8 cellular contexts compared by ENCODE assay signal in genomic region chr2:54597153-54597827, GRCh38.
A peak's percentile ranks its signal among the peaks of the same experiment; 100 is the strongest.
DNase-seq lines count a peak whose midpoint lies in the region; ATAC-seq and TF ChIP-seq lines count a peak whose summit lies in the region.

No MANE protein-coding gene starts in this region.

- H3K9me3 ChIP-seq in CD4-positive, CD25-positive, alpha-beta regulatory T cell (ENCODE audit: control insufficient read depth in 2 of 2, low read length in 2 of 2) = no peaks in the 10 kb centered on the region
- H3K9me3 ChIP-seq in mesenchymal stem cell (ENCODE audit: control insufficient read depth, low read length) (no peaks in the 10 kb centered on the region), endodermal cell (ENCODE audit: control insufficient read depth, low read length) (no peaks in the 10 kb centered on the region), BE2C (no peaks in the 10 kb centered on the region)

- H3K27me3 ChIP-seq in CD4-positive, CD25-positive, alpha-beta regulatory T cell (ENCODE audit: control insufficient read depth, insufficient read depth, low read length) = no peaks in the 10 kb centered on the region
- H3K27me3 ChIP-seq in mesenchymal stem cell (ENCODE audit: control insufficient read depth in 1 of 2, insufficient read depth in 1 of 2, low read length in 2 of 2) (no peaks in the 10 kb centered on the region), endodermal cell (ENCODE audit: control insufficient read depth, insufficient read depth, low read length, poor library complexity, severe bottlenecking) (no peaks in the 10 kb centered on the region), BE2C (no peaks in the 10 kb centered on the region)

- H3K9ac ChIP-seq in mesenchymal stem cell (ENCODE audit: low read length) (no peak overlapping the region), endodermal cell (ENCODE audit: extremely low read depth, low read length, poor library complexity, severe bottlenecking) (no peak overlapping the region)

- H2BK15ac ChIP-seq in mesenchymal stem cell (ENCODE audit: low read depth, poor library complexity, severe bottlenecking) = peak overlapping the region; percentile 44

- peak overlapping the region; percentile 39 to 89 (median 78) for H3K4me3 Mint-ChIP-seq in CD4-positive, CD25-positive, alpha-beta regulatory T cell
- peak overlapping the region; percentile 58 for H3K4me3 Mint-ChIP-seq in activated naive CD4-positive, alpha-beta T cell treated with anti-CD3 and anti-CD28 coated beads, Interleukin-2, amount 10 ng/mL, durations not matched to agents 7 days and 5 days
- H3K4me3 Mint-ChIP-seq in endodermal cell = no peak overlapping the region

- no peak overlapping the region for H2BK12ac ChIP-seq in mesenchymal stem cell (ENCODE audit: low read length in 2 of 2)

- no peak overlapping the region for H3K14ac ChIP-seq in mesenchymal stem cell (ENCODE audit: low read length in 2 of 2)

- H2BK5ac ChIP-seq in mesenchymal stem cell (ENCODE audit: low read depth, low read length, poor library complexity, severe bottlenecking) = no peak overlapping the region

- peak overlapping the region; percentile 59 for H2AK5ac ChIP-seq in mesenchymal stem cell (ENCODE audit: low read length, severe bottlenecking)

- H2AFZ ChIP-seq in mesenchymal stem cell (ENCODE audit: low read depth, low read length) = no peak overlapping the region

- peaks cover 75% of the 10 kb centered on the region for H3K4me1 ChIP-seq in CD4-positive, CD25-positive, alpha-beta regulatory T cell (ENCODE audit: control insufficient read depth, insufficient read depth, low read length, poor library complexity, severe bottlenecking)
- H3K4me1 ChIP-seq in mesenchymal stem cell (ENCODE audit: control insufficient read depth, insufficient read depth, low read depth, low read length) (peaks cover 28% of the 10 kb centered on the region), endodermal cell (ENCODE audit: control insufficient read depth, insufficient read depth, low read length) (peaks cover 7% of the 10 kb centered on the region), BE2C (peaks cover 5% of the 10 kb centered on the region; the same call in 1 of the 2 replicates)

- peak overlapping the region; percentile 71 for H3K27ac ChIP-seq in CD4-positive, CD25-positive, alpha-beta regulatory T cell (ENCODE audit: insufficient read depth, low read length, poor library complexity, severe bottlenecking)
- H3K27ac ChIP-seq in mesenchymal stem cell (ENCODE audit: low read length, poor library complexity, severe bottlenecking) (no peak overlapping the region), endodermal cell (ENCODE audit: low read depth, low read length) (no peak overlapping the region)

- H4K91ac ChIP-seq in mesenchymal stem cell (ENCODE audit: low read length) = no peak overlapping the region

- H3K27me3 Mint-ChIP-seq in CD4-positive, CD25-positive, alpha-beta regulatory T cell = no peaks in the 10 kb centered on the region
- no peaks in the 10 kb centered on the region for H3K27me3 Mint-ChIP-seq in activated naive CD4-positive, alpha-beta T cell treated with anti-CD3 and anti-CD28 coated beads, Interleukin-2, amount 10 ng/mL, durations not matched to agents 7 days and 5 days
- no peaks in the 10 kb centered on the region for H3K27me3 Mint-ChIP-seq in endodermal cell (ENCODE audit: insufficient read depth)

- H3K4me1 Mint-ChIP-seq in CD4-positive, CD25-positive, alpha-beta regulatory T cell = peaks cover 55 to 98% (median 67%) of the 10 kb centered on the region in 4 donors
- H3K4me1 Mint-ChIP-seq in activated naive CD4-positive, alpha-beta T cell treated with anti-CD3 and anti-CD28 coated beads, Interleukin-2, amount 10 ng/mL, durations not matched to agents 7 days and 5 days = peaks cover 93% of the 10 kb centered on the region
- H3K4me1 Mint-ChIP-seq in endodermal cell = peaks cover 30% of the 10 kb centered on the region

- CTCF ChIA-PET in activated naive CD4-positive, alpha-beta T cell treated with anti-CD3 and anti-CD28 coated beads, Interleukin-2, amount 10 ng/mL, durations not matched to agents 7 days and 5 days (lab: Charles Lee) = interaction anchor here (0.7 to 3.3 kb wide), 6 partner anchors 15 to 260 kb away, joined by 3 to 12 read pairs (median 3); no protein-coding TSS in a partner anchor

- no peak overlapping the region for H3K18ac ChIP-seq in mesenchymal stem cell (ENCODE audit: low read depth in 1 of 2, low read length in 2 of 2)

- no peaks in the 10 kb centered on the region for H3K9me3 Mint-ChIP-seq in CD4-positive, CD25-positive, alpha-beta regulatory T cell
- H3K9me3 Mint-ChIP-seq in activated naive CD4-positive, alpha-beta T cell treated with anti-CD3 and anti-CD28 coated beads, Interleukin-2, amount 10 ng/mL, durations not matched to agents 7 days and 5 days = no peaks in the 10 kb centered on the region
- H3K9me3 Mint-ChIP-seq in endodermal cell = no peaks in the 10 kb centered on the region

- peaks cover 17% of the 10 kb centered on the region for H3K36me3 ChIP-seq in CD4-positive, CD25-positive, alpha-beta regulatory T cell (ENCODE audit: control insufficient read depth, insufficient read depth, low read length)
- peaks cover 31 to 38% of the 10 kb centered on the region in 2 experiments for H3K36me3 ChIP-seq in mesenchymal stem cell (ENCODE audit: control insufficient read depth in 1 of 2, insufficient read depth in 2 of 2, low read depth in 1 of 2, low read length in 2 of 2)
- peaks cover 53% of the 10 kb centered on the region for H3K36me3 ChIP-seq in endodermal cell (ENCODE audit: control insufficient read depth, insufficient read depth, low read length)
- H3K36me3 ChIP-seq in BE2C = peaks cover 8% of the 10 kb centered on the region

- TF ChIP-seq CTCF in endodermal cell (conservative IDR thresholded peaks at IDR 0.05) (no peak), BE2C (IDR thresholded peaks at IDR 0.05; ENCODE audit: low read depth, low read length) (no peak)

- no peak overlapping the region for H4K8ac ChIP-seq in mesenchymal stem cell (ENCODE audit: low read length)

- 100% methylated on average over 5 of the region's 5 CpGs for WGBS in mesenchymal stem cell
- 90 to 93% methylated on average over 1 to 5 of the region's 5 CpGs for WGBS in endodermal cell (ENCODE audit: insufficient coverage in 1 of 2, insufficient read length in 1 of 2), 2 experiments

- H3K4me2 ChIP-seq in mesenchymal stem cell (ENCODE audit: low read length, poor library complexity, severe bottlenecking) = no peak overlapping the region

- H3K4ac ChIP-seq in mesenchymal stem cell (ENCODE audit: low read depth in 1 of 2, low read length in 2 of 2) = no peak overlapping the region

- peak overlapping the region in 1 of 2 experiments; percentile 9 for H3K23ac ChIP-seq in mesenchymal stem cell (ENCODE audit: low read length in 2 of 2)

- H3K4me3 ChIP-seq in CD4-positive, CD25-positive, alpha-beta regulatory T cell (ENCODE audit: low read depth, low read length) = peak overlapping the region; percentile 70
- no peak overlapping the region for H3K4me3 ChIP-seq in mesenchymal stem cell (ENCODE audit: insufficient read depth in 1 of 2, low read depth in 1 of 2, low read length in 2 of 2)
- H3K4me3 ChIP-seq in endodermal cell (ENCODE audit: low read length) = no peak overlapping the region
- no peak overlapping the region for H3K4me3 ChIP-seq in BE2C (ENCODE audit: low read depth, low read length)

- peaks cover 41% of the 10 kb centered on the region for H3K36me3 Mint-ChIP-seq in CD4-positive, CD25-positive, alpha-beta regulatory T cell
- peaks cover 74% of the 10 kb centered on the region for H3K36me3 Mint-ChIP-seq in activated naive CD4-positive, alpha-beta T cell treated with anti-CD3 and anti-CD28 coated beads, Interleukin-2, amount 10 ng/mL, durations not matched to agents 7 days and 5 days
- H3K36me3 Mint-ChIP-seq in endodermal cell (ENCODE audit: low read depth) = peaks cover 40% of the 10 kb centered on the region

- H3K27ac Mint-ChIP-seq in CD4-positive, CD25-positive, alpha-beta regulatory T cell = peak overlapping the region; percentile 95 to 100 (median 99)
- H3K27ac Mint-ChIP-seq in activated naive CD4-positive, alpha-beta T cell treated with anti-CD3 and anti-CD28 coated beads, Interleukin-2, amount 10 ng/mL, durations not matched to agents 7 days and 5 days = peak overlapping the region; percentile 95
- H3K27ac Mint-ChIP-seq in endodermal cell = no peak overlapping the region

- DNase-seq in CD4-positive, CD25-positive, alpha-beta regulatory T cell = peak in 1 of 3 donors; percentile 50
- DNase-seq in activated naive CD4-positive, alpha-beta T cell treated with anti-CD3 and anti-CD28 coated beads, Interleukin-2, amount 10 ng/mL, durations not matched to agents 7 days and 5 days = peak; percentile 45
- DNase-seq in mesenchymal stem cell = no peak
- no peak for DNase-seq in endodermal cell
- DNase-seq in stimulated activated CD4-positive, alpha-beta T cell treated with anti-CD3 and anti-CD28 coated beads, Interleukin-4, amount 100 ng/mL, for 1 hour = no peak
- DNase-seq in BE2C = no peak

- no peak overlapping the region for H2BK120ac ChIP-seq in mesenchymal stem cell (ENCODE audit: low read depth, low read length)

- ATAC-seq in CD4-positive, CD25-positive, alpha-beta regulatory T cell (ENCODE audit: low read depth in 2 of 2) = peak; percentile 19 to 33
- ATAC-seq in HG03432 (IDR thresholded peaks at IDR 0.05; ENCODE audit: unreplicated experiment) = peak; percentile 51
- no peak for ATAC-seq in GM21737 (IDR thresholded peaks at IDR 0.05; ENCODE audit: unreplicated experiment)

- H3K79me1 ChIP-seq in mesenchymal stem cell (replicated peaks; ENCODE audit: low read length, poor library complexity, severe bottlenecking) = no peaks in the 10 kb centered on the region
